In genomic region chrX:95762716-95763115, GRCh38 we compare ENCODE assay signal across 18 cellular contexts.
A peak's percentile ranks its signal among the peaks of the same experiment; 100 is the strongest.
DNase-seq lines count a peak whose midpoint lies in the region; ATAC-seq and TF ChIP-seq lines count a peak whose summit lies in the region.
"Had no signal": no experiment of that assay in that cellular context is flagged by ENCODE, and none has a peak within 500 bp of the region (broad histone marks: within the 10 kb centered on the region; RNA-seq: fewer than 3 reads in every experiment).

No MANE protein-coding gene starts in this region.

- no peak for ATAC-seq in heart right ventricle
- ATAC-seq: activated T-cell treated with anti-CD3 and anti-CD28 coated beads, Interleukin-2, amount 50 U/mL, for 4 hours had no signal

- H3K79me2 ChIP-seq in mesendoderm (ENCODE audit: control insufficient read depth, insufficient read depth, low read length): no peaks in the 10 kb centered on the region

- no peak overlapping the region for H3K18ac ChIP-seq in mesendoderm (ENCODE audit: low read length)

- WGBS in mesendoderm (ENCODE audit: extremely low coverage, insufficient coverage, low lambda C conversion rate): no CpG with 5 or more reads among the region's 1 CpG
- WGBS in heart right ventricle, 2 donors: 42 to 82% methylated on average over 1 of the region's 1 CpG

- H4K5ac ChIP-seq in mesendoderm (ENCODE audit: low read length): no peak overlapping the region

- no peak overlapping the region for H2AK5ac ChIP-seq in mesendoderm (ENCODE audit: low read length)

- H3K27me3 ChIP-seq in mesendoderm (ENCODE audit: insufficient read depth, low read length, poor library complexity) (no peaks in the 10 kb centered on the region), heart right ventricle (peaks cover 0 to 17% (median 0%) of the 10 kb centered on the region in 7 donors), BE2C (no peaks in the 10 kb centered on the region)

- in situ Hi-C loops in SK-MEL-5 (cut with HindIII; ENCODE audit: low pct_unique_long_range_greater_than_20kb, low sequenced_read_pairs): no loop called here

- TF ChIP-seq CTCF in heart right ventricle (IDR thresholded peaks at IDR 0.05) (peak in 1 of 9 donors; percentile 8), BE2C (IDR thresholded peaks at IDR 0.05; ENCODE audit: low read depth, low read length) (no peak)

- no peak overlapping the region for H2BK5ac ChIP-seq in mesendoderm (ENCODE audit: low read length)

- H3K4me3 ChIP-seq in mesendoderm (ENCODE audit: low read length): no peak overlapping the region
- H3K4me3 ChIP-seq in heart right ventricle: no peak overlapping the region
- no peak overlapping the region for H3K4me3 ChIP-seq in BE2C (ENCODE audit: low read depth, low read length)
- H3K4me3 ChIP-seq: dorsolateral prefrontal cortex had no signal

- H2BK120ac ChIP-seq in mesendoderm (ENCODE audit: low read depth, low read length): no peak overlapping the region

- DNase-seq in DMS53 (lab: John Stamatoyannopoulos, UW) (peak; percentile 29), HT1080 (ENCODE audit: low read depth) (peak; percentile 0), SK-MEL-5 (ENCODE audit: low read depth, low spot score) (peak; percentile 41), mesendoderm (peak; percentile 43), CD1c-positive myeloid dendritic cell (ENCODE audit: extremely low spot score) (no peak), heart right ventricle (no peak), BE2C (no peak), NCI-H2029 treated with DMSO at 0.1 percent for 48 hours (lab: John Stamatoyannopoulos, UW) (no peak)
- DNase-seq: activated CD4-positive, alpha-beta T cell treated with anti-CD3 and anti-CD28 coated beads for 4 hours; activated T-cell treated with anti-CD3 and anti-CD28 coated beads, Interleukin-2, amount 50 U/mL, for 4 hours; CD4-positive, alpha-beta T cell; dorsolateral prefrontal cortex; foreskin fibroblast; kidney glomerular epithelial cell; naive B cell; NCI-H510A treated with DMSO at 0.1 percent for 48 hours; SW 1271 had no signal

- no peak overlapping the region for H3K4ac ChIP-seq in mesendoderm (ENCODE audit: low read depth, low read length)

- no peaks in the 10 kb centered on the region for H3K79me1 ChIP-seq in mesendoderm (ENCODE audit: low read length)

- H3K4me1 ChIP-seq in mesendoderm (ENCODE audit: control insufficient read depth, low read depth, low read length): no peaks in the 10 kb centered on the region
- no peaks in the 10 kb centered on the region for H3K4me1 ChIP-seq in heart right ventricle
- H3K4me1 ChIP-seq in BE2C: no peaks in the 10 kb centered on the region

- intact Hi-C loops in heart right ventricle (cut with DNase I): loop anchor here in 1 of 10 donors (10.0 kb wide), 1 partner anchor 422 kb away; no protein-coding TSS in a partner anchor

- no peak overlapping the region for H3K56ac ChIP-seq in mesendoderm (ENCODE audit: low read length)

- no peak overlapping the region for H3K4me2 ChIP-seq in mesendoderm (ENCODE audit: low read length)

- H3K9ac ChIP-seq in mesendoderm (ENCODE audit: low read length): no peak overlapping the region

- H4K8ac ChIP-seq in mesendoderm (ENCODE audit: low read depth, low read length): no peak overlapping the region

- H3K36me3 ChIP-seq in mesendoderm (ENCODE audit: control insufficient read depth, insufficient read depth, low read length) (no peaks in the 10 kb centered on the region), heart right ventricle (no peaks in the 10 kb centered on the region), BE2C (no peaks in the 10 kb centered on the region)

- H3K9me3 ChIP-seq in heart right ventricle: no peaks in the 10 kb centered on the region
- no peaks in the 10 kb centered on the region for H3K9me3 ChIP-seq in BE2C

- no peak overlapping the region for H3K27ac ChIP-seq in mesendoderm (ENCODE audit: low read depth, low read length)
- H3K27ac ChIP-seq in heart right ventricle: no peak overlapping the region
- H3K27ac ChIP-seq: dorsolateral prefrontal cortex, HL-60 had no signal

- no peak overlapping the region for H3K23ac ChIP-seq in mesendoderm (ENCODE audit: low read length)

- H2BK15ac ChIP-seq in mesendoderm (replicated peaks; ENCODE audit: low read depth): no peak overlapping the region

Comparison
In these comparisons a context has a peak if more than half of its experiments do, and no peak if none do; other contexts are left out.
1. DNase-seq: peak in DMS53 (single experiment), HT1080 (single experiment), SK-MEL-5 (single experiment) and mesendoderm (single experiment); none in CD1c-positive myeloid dendritic cell (single experiment), heart right ventricle (0 of 2), BE2C (single experiment) and NCI-H2029 treated with DMSO at 0.1 percent for 48 hours (single experiment).